Comparison of ENCODE assay signal across 35 cellular contexts in genomic region chr2:203918264-203918663, GRCh38. TPM values are rescaled to one million over a fixed set of nuclear protein-coding genes. Genes with fewer than 3 reads are reported as not detected.
DNase-seq lines count a peak whose midpoint lies in the region; ATAC-seq and TF ChIP-seq lines count a peak whose summit lies in the region.
"Had no signal": no experiment of that assay in that cellular context is flagged by ENCODE, and none has a peak within 500 bp of the region (broad histone marks: within the 10 kb centered on the region; RNA-seq: fewer than 3 reads in every experiment).

No MANE protein-coding gene starts in this region.

- TF ChIP-seq CTCF in heart right ventricle (IDR thresholded peaks at IDR 0.05) (no peak), right atrium auricular region (IDR thresholded peaks at IDR 0.05) (no peak), ascending aorta (IDR thresholded peaks at IDR 0.05) (no peak), Calu3 (IDR thresholded peaks at IDR 0.05; ENCODE audit: unreplicated experiment) (no peak)

- no peak overlapping the region for H3K4me3 Mint-ChIP-seq in Calu3 (ENCODE audit: low read depth, unreplicated experiment)
- H3K4me3 Mint-ChIP-seq: activated B cell treated with CpG ODN at 0.5 μM for 24 hours; activated CD4-positive, alpha-beta T cell treated with anti-CD3 and anti-CD28 coated beads, Interleukin-2, amount 10 ng/mL, durations not matched to agents 7 days and 5 days; activated naive CD8-positive, alpha-beta T cell; nephron; stimulated activated naive CD8-positive, alpha-beta T cell treated with anti-CD3 and anti-CD28 coated beads, Interleukin-15, Interleukin-2, amounts not matched to agents 100 ng/mL and 50 ng/mL, for 24 hours had no signal

- H3K36me3 ChIP-seq in heart right ventricle = no peaks in the 10 kb centered on the region
- H3K36me3 ChIP-seq in right atrium auricular region = no peaks in the 10 kb centered on the region
- H3K36me3 ChIP-seq in ascending aorta = no peaks in the 10 kb centered on the region
- H3K36me3 ChIP-seq in aorta (ENCODE audit: control insufficient read depth in 1 of 2, insufficient read depth in 2 of 2, low read length in 1 of 2) = no peaks in the 10 kb centered on the region
- H3K36me3 ChIP-seq: HAP-1, ovary, spleen had no signal

- H3K4me1 ChIP-seq in heart right ventricle = peaks cover 0 to 25% (median 12%) of the 10 kb centered on the region in 9 donors
- peaks cover 0 to 4% of the 10 kb centered on the region in 2 donors for H3K4me1 ChIP-seq in right atrium auricular region
- no peaks in the 10 kb centered on the region for H3K4me1 ChIP-seq in ascending aorta
- H3K4me1 ChIP-seq in aorta (ENCODE audit: control insufficient read depth in 1 of 2, insufficient read depth in 2 of 2, low read length in 2 of 2) = peaks cover 0 to 2% of the 10 kb centered on the region in 2 donors
- H3K4me1 ChIP-seq: HAP-1 had no signal

- H3K27ac ChIP-seq in heart right ventricle (no peak overlapping the region), right atrium auricular region (no peak overlapping the region), ascending aorta (peak overlapping the region; percentile 37 to 39), aorta (ENCODE audit: low read depth in 1 of 2, low read length in 2 of 2) (peak overlapping the region in 1 of 2 donors; percentile 43)
- H3K27ac ChIP-seq: HL-60, ovary, PC-9, spleen, testis had no signal

- BruUV-seq in Calu3 (replicated peaks; lab: Mats Ljungman, UMichigan) = no TSS peak

- no peaks in the 10 kb centered on the region for H3K9me3 ChIP-seq in heart right ventricle
- H3K9me3 ChIP-seq in right atrium auricular region = no peaks in the 10 kb centered on the region
- no peaks in the 10 kb centered on the region for H3K9me3 ChIP-seq in ascending aorta
- H3K9me3 ChIP-seq in aorta (ENCODE audit: control insufficient read depth, low read length) = no peaks in the 10 kb centered on the region
- H3K9me3 ChIP-seq: HAP-1, ovary, spleen, testis had no signal

- intact Hi-C loops in heart right ventricle (cut with DNase I) (no loop called here), ascending aorta (cut with DNase I) (loop anchor here (5.0 kb wide), 1 partner anchor 229 kb away; no protein-coding TSS in a partner anchor), aorta (cut with DNase I) (no loop called here), Calu3 (cut with micrococcal nuclease; ENCODE audit: unreplicated experiment) (no loop called here)

- peaks cover 8% of the 10 kb centered on the region for H3K4me1 Mint-ChIP-seq in Calu3 (ENCODE audit: low read depth, unreplicated experiment)

- H3K4me3 ChIP-seq in heart right ventricle = no peak overlapping the region
- no peak overlapping the region for H3K4me3 ChIP-seq in right atrium auricular region
- no peak overlapping the region for H3K4me3 ChIP-seq in ascending aorta
- H3K4me3 ChIP-seq in aorta (ENCODE audit: low read length in 2 of 2) = no peak overlapping the region
- H3K4me3 ChIP-seq: HAP-1, ovary, PC-9, spleen, testis had no signal

- DNase-seq in heart right ventricle (peak in 1 of 2 donors; percentile 32), right atrium auricular region (ENCODE audit: low spot score) (no peak), ascending aorta (ENCODE audit: low spot score in 2 of 2) (no peak), left kidney (ENCODE audit: low read depth, low spot score) (peak; percentile 78), aorta (no peak), Calu3 (no peak)
- DNase-seq: activated B cell treated with CpG ODN at 0.5 μM for 24 hours; activated CD4-positive, alpha-beta T cell treated with anti-CD3 and anti-CD28 coated beads, Interleukin-2, amount 10 ng/mL, durations not matched to agents 7 days and 5 days; activated effector memory CD4-positive, alpha-beta T cell treated with Interleukin-2 at 50 U/mL for 16 hours; effector CD4-positive, alpha-beta T cell; erythroblast; foreskin fibroblast; KG1; kidney glomerular epithelial cell; NCI-H1092 treated with DMSO at 0.1 percent for 48 hours; NCI-H187; NCI-H2171 treated with DMSO at 0.1 percent for 48 hours; NCI-H524 treated with DMSO at 0.1 percent for 48 hours; ovary; PC-9; SHP77; spleen; stimulated activated CD4-positive, alpha-beta T cell treated with anti-CD3 and anti-CD28 coated beads, Interleukin-2, amount 100 ng/mL, for 24 hours; testis had no signal

- CTCF ChIA-PET in Calu3 (lab: Charles Lee) = interaction anchor here (0.7 kb wide), 1 partner anchor 1128 kb away, joined by 4 read pairs; no protein-coding TSS in a partner anchor

- 50 to 59% methylated on average over 7 of the region's 7 CpGs for WGBS in heart right ventricle, 2 donors
- 7 to 22% methylated on average over 7 of the region's 7 CpGs for WGBS in aorta, 2 donors

- H3K27ac Mint-ChIP-seq in Calu3 (ENCODE audit: unreplicated experiment) = no peak overlapping the region
- H3K27ac Mint-ChIP-seq: activated B cell treated with CpG ODN at 0.5 μM for 24 hours; activated CD4-positive, alpha-beta T cell treated with anti-CD3 and anti-CD28 coated beads, Interleukin-2, amount 10 ng/mL, durations not matched to agents 7 days and 5 days; activated naive CD8-positive, alpha-beta T cell; nephron; stimulated activated naive CD8-positive, alpha-beta T cell treated with anti-CD3 and anti-CD28 coated beads, Interleukin-15, Interleukin-2, amounts not matched to agents 100 ng/mL and 50 ng/mL, for 24 hours had no signal

- no peaks in the 10 kb centered on the region for H3K36me3 Mint-ChIP-seq in Calu3 (ENCODE audit: insufficient read depth, unreplicated experiment)
- H3K36me3 Mint-ChIP-seq: activated naive CD8-positive, alpha-beta T cell had no signal

- ATAC-seq in heart right ventricle = peak in 7 of 8 donors; percentile 53 to 83 (median 66)
- peak; percentile 17 for ATAC-seq in aorta (ENCODE audit: low FRiP score)
- no peak for ATAC-seq in GM19455 (IDR thresholded peaks at IDR 0.05; ENCODE audit: unreplicated experiment)
- ATAC-seq in GM18868 (IDR thresholded peaks at IDR 0.05; ENCODE audit: unreplicated experiment) = no peak

- H3K27me3 ChIP-seq in heart right ventricle = no peaks in the 10 kb centered on the region
- H3K27me3 ChIP-seq in right atrium auricular region = no peaks in the 10 kb centered on the region
- H3K27me3 ChIP-seq in ascending aorta = no peaks in the 10 kb centered on the region
- no peaks in the 10 kb centered on the region for H3K27me3 ChIP-seq in aorta (ENCODE audit: control insufficient read depth in 1 of 2, insufficient read depth in 2 of 2, low read length in 1 of 2)
- H3K27me3 ChIP-seq: ovary, spleen, testis had no signal

- H3K27me3 Mint-ChIP-seq in Calu3 (ENCODE audit: unreplicated experiment) = no peaks in the 10 kb centered on the region
- H3K27me3 Mint-ChIP-seq: activated naive CD8-positive, alpha-beta T cell had no signal

- H3K9me3 Mint-ChIP-seq in Calu3 (ENCODE audit: low read depth, unreplicated experiment) = no peaks in the 10 kb centered on the region
- H3K9me3 Mint-ChIP-seq: activated B cell treated with CpG ODN at 0.5 μM for 24 hours; activated CD4-positive, alpha-beta T cell treated with anti-CD3 and anti-CD28 coated beads, Interleukin-2, amount 10 ng/mL, durations not matched to agents 7 days and 5 days; nephron; stimulated activated naive CD8-positive, alpha-beta T cell treated with anti-CD3 and anti-CD28 coated beads, Interleukin-15, Interleukin-2, amounts not matched to agents 100 ng/mL and 50 ng/mL, for 24 hours had no signal

RNA-seq across cellular contexts. Expression of gene ICOS, which starts 18.3 kb away (rescaled TPM):
- total RNA-seq in heart right ventricle (1 to 10 TPM in 1 of 10 donors, under 1 TPM in 3, not detected in 6; 0.08 to 1.2 (median 0.10) TPM), right atrium auricular region (not detected), ascending aorta (not detected), aorta (under 1 TPM in 1 of 2 donors, not detected in 1; 0.49 TPM), Calu3 (2022) (not detected in 2 replicates)
- polyA plus RNA-seq in heart right ventricle (under 1 TPM in 1 of 2 donors, not detected in 1; 0.01 TPM), aorta (under 1 TPM in 1 of 2 donors, not detected in 1; 0.10 TPM)
- total RNA-seq: A172, activated B cell treated with CpG ODN at 0.5 μM for 24 hours, Daoy, lung microvascular endothelial cell, MCF 10A, PC-9 had no signal

RNA-seq across cellular contexts. Expression of gene CTLA4, which starts 50.7 kb away (rescaled TPM):
- total RNA-seq in heart right ventricle (1 to 10 TPM in 2 of 10 donors, under 1 TPM in 4, not detected in 4; 0.17 to 1.6 (median 0.72) TPM), right atrium auricular region (under 1 TPM in 1 of 2 donors, not detected in 1; 0.35 TPM), ascending aorta (not detected), aorta (1 to 10 TPM in 1 of 2 donors, under 1 TPM in 1; 0.30 to 1.8 TPM), Calu3 (2022) (not detected in 2 replicates)
- polyA plus RNA-seq in heart right ventricle (under 1 TPM; 0.13 to 0.29 TPM), aorta (not detected)
- total RNA-seq: A172, Daoy, MCF 10A, PC-9 had no signal

Comparison
In these comparisons a context has a peak if more than half of its experiments do, and no peak if none do; other contexts are left out.
1. ATAC-seq: peak in heart right ventricle (7 of 8) and aorta (single experiment); none in GM19455 (single experiment) and GM18868 (single experiment).
2. H3K27ac ChIP-seq: peak in ascending aorta (2 of 2); none in heart right ventricle (0 of 10) and right atrium auricular region (0 of 2).